ENCODE assay signal across 1 cellular context in the genomic region with DNA sequence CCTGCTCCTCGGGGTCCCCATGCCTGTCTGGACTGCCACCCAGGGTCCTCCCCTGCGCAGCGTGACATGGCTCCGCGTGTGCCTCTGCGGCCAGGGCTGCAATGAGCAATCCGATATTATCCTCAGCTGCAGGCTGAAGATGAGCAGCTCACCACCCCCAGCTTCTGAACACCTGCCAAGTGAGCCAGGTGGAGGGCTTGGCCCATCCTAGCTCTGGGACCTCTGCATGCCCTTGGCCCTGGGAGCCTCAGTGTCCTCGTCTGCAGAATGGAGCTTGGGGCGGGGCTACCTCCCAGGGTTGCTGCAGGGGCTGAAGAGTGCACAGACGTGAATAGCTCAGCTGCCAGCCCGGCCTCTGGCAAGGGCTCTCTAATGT.
TF ChIP-seq lines count a peak whose summit lies in the region.

No MANE protein-coding gene starts in this region.

TF ChIP-seq in H1, 55 proteins besides CTCF, POLR2A, EP300 and RAD21:
- no peak for TF ChIP-seq ASH2L (IDR thresholded peaks at IDR 0.05; ENCODE audit: low read length)
- no peak for TF ChIP-seq CREB1 (IDR thresholded peaks at IDR 0.05)
- no peak for TF ChIP-seq HDAC6 (IDR thresholded peaks at IDR 0.05; ENCODE audit: low read depth, low read length)
- no peak for TF ChIP-seq ZNF274 (IDR thresholded peaks at IDR 0.05; ENCODE audit: borderline replicate concordance, extremely low read depth, low read length)
